In genomic region chr15:71079208-71080044, GRCh38 we compare ENCODE assay signal across 12 cellular contexts. TPM values are rescaled to one million over a fixed set of nuclear protein-coding genes. Genes with fewer than 3 reads are reported as not detected.
DNase-seq lines count a peak whose midpoint lies in the region; ATAC-seq and TF ChIP-seq lines count a peak whose summit lies in the region.
"Had no signal": no experiment of that assay in that cellular context is flagged by ENCODE, and none has a peak within 500 bp of the region (broad histone marks: within the 10 kb centered on the region; RNA-seq: fewer than 3 reads in every experiment).

No MANE protein-coding gene starts in this region.

- TF ChIP-seq CTCF in ascending aorta (IDR thresholded peaks at IDR 0.05) = no peak

- no peaks in the 10 kb centered on the region for H3K27me3 ChIP-seq in ascending aorta
- H3K27me3 ChIP-seq in right cardiac atrium (ENCODE audit: control insufficient read depth, insufficient read depth) = no peaks in the 10 kb centered on the region

- 40% methylated on average over 6 of the region's 6 CpGs for WGBS in right cardiac atrium

- DNase-seq in HEK293T (ENCODE audit: extremely low spot score) (peak; percentile 38), ascending aorta (ENCODE audit: low spot score in 2 of 2) (peak in 1 of 2 donors; percentile 90), right cardiac atrium (peak; percentile 33 to 75 (median 55)), stromal cell of bone marrow (ENCODE audit: low read depth) (peak; percentile 93), T-helper 1 cell (no peak), NCI-H446 treated with DMSO at 0.1 percent for 48 hours (lab: John Stamatoyannopoulos, UW) (no peak), islet precursor cell (no peak), NCI-H2196 treated with DMSO at 0.1 percent for 48 hours (lab: John Stamatoyannopoulos, UW; ENCODE audit: unreplicated experiment) (no peak)
- DNase-seq: NCI-H2081, occipital lobe had no signal

- intact Hi-C loops in ascending aorta (cut with DNase I) (loop anchor here (5.0 kb wide), 2 partner anchors 203 to 248 kb away; no protein-coding TSS in a partner anchor), right cardiac atrium (cut with DNase I) (no loop called here)

- no peak overlapping the region for H3K4me3 ChIP-seq in ascending aorta
- no peak overlapping the region for H3K4me3 ChIP-seq in right cardiac atrium (ENCODE audit: low read length)

- H3K27ac ChIP-seq in ascending aorta (peak overlapping the region; percentile 93 to 95), right cardiac atrium (ENCODE audit: low read length) (no peak overlapping the region)
- H3K27ac ChIP-seq: HL-60 had no signal

- H3K36me3 ChIP-seq in ascending aorta = no peaks in the 10 kb centered on the region

- no peaks in the 10 kb centered on the region for H3K9me3 ChIP-seq in ascending aorta
- H3K9me3 ChIP-seq in right cardiac atrium (ENCODE audit: control insufficient read depth, low read length) = no peaks in the 10 kb centered on the region

- CTCF ChIA-PET in HEK293T (lab: Yijun Ruan, JAX) = interaction anchor here (0.5 to 0.6 kb wide), 3 partner anchors 15 to 244 kb away, joined by 3 read pairs; no protein-coding TSS in a partner anchor

- H3K4me1 ChIP-seq in ascending aorta (peaks cover 5 to 44% of the 10 kb centered on the region in 2 donors), right cardiac atrium (ENCODE audit: control insufficient read depth, insufficient read depth, low read length) (no peaks in the 10 kb centered on the region)

- POLR2A ChIA-PET in HEK293T (lab: Yijun Ruan, JAX) = no interaction called here

- peak; percentile 38 to 53 for ATAC-seq in right cardiac atrium
- ATAC-seq: HCT116 had no signal

TF ChIP-seq in HEK293T, 16 proteins besides CTCF, POLR2A, EP300 and RAD21:
- TF ChIP-seq CTBP1 (IDR thresholded peaks at IDR 0.05; ENCODE audit: borderline replicate concordance) = peak; percentile 73; the same call in 1 of the 2 replicates
- TF ChIP-seq NFRKB (IDR thresholded peaks at IDR 0.05) = no peak
- peak; percentile 92 for TF ChIP-seq ZNF384 (IDR thresholded peaks at IDR 0.05)
- TF ChIP-seq FOXA1 (IDR thresholded peaks at IDR 0.05) = peak; percentile 51; the same call in 1 of the 2 replicates
- no peak for TF ChIP-seq HDGF (IDR thresholded peaks at IDR 0.05; ENCODE audit: borderline replicate concordance)
- TF ChIP-seq PKNOX1 (IDR thresholded peaks at IDR 0.05) = peak; percentile 88

RNA-seq across cellular contexts. Expression of gene THSD4, which starts 35.8 kb away (rescaled TPM):
- total RNA-seq in ascending aorta (151 TPM), right cardiac atrium (10 to 100 TPM; 63.6 to 93.8 (median 73.8) TPM)
- polyA plus RNA-seq in right cardiac atrium = 40.5 TPM

Comparison
In these comparisons a context has a peak if more than half of its experiments do, and no peak if none do; other contexts are left out.
1. DNase-seq: peak in HEK293T (single experiment), right cardiac atrium (3 of 3) and stromal cell of bone marrow (single experiment); none in T-helper 1 cell (0 of 5), NCI-H446 treated with DMSO at 0.1 percent for 48 hours (single experiment), islet precursor cell (single experiment) and NCI-H2196 treated with DMSO at 0.1 percent for 48 hours (single experiment).